Comparison of ENCODE assay signal across 20 cellular contexts in the genomic region with DNA sequence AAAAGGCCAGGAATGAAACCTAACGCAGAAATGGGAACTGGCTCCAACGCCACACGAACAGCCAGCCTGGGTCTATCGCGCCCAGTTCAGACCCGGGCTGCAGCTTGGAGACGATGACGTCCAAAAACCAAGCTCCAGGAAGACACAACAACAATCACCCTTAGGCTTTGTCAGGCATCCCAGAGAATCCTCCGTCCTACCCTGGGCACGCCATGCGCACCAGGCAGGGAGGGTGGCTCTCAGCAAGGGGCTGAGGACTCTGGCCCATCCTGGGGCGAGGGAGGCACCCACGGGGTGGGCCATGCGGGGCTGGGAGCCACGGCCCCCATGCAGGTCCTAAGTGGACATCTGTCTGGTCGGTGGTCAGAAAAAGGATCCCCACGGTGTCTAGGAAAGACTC. TPM values are rescaled to one million over a fixed set of nuclear protein-coding genes. Genes with fewer than 3 reads are reported as not detected.
A peak's percentile ranks its signal among the peaks of the same experiment; 100 is the strongest.
DNase-seq lines count a peak whose midpoint lies in the region; ATAC-seq and TF ChIP-seq lines count a peak whose summit lies in the region.
"Had no signal": no experiment of that assay in that cellular context is flagged by ENCODE, and none has a peak within 500 bp of the region (broad histone marks: within the 10 kb centered on the region; RNA-seq: fewer than 3 reads in every experiment).

No MANE protein-coding gene starts in this region.

- intact Hi-C loops in activated naive CD4-positive, alpha-beta T cell treated with anti-CD3 and anti-CD28 coated beads for 36 hours (cut with micrococcal nuclease), result loop anchor here (10.0 kb wide), 1 partner anchor 629 kb away; the partner anchor contains the start of gene DCUN1D2

- H3K27ac ChIP-seq in effector memory CD4-positive, alpha-beta T cell (ENCODE audit: insufficient read depth, low read length, poor library complexity, severe bottlenecking), result peak overlapping the region; percentile 39
- H3K27ac ChIP-seq: epithelial cell of prostate, neutrophil had no signal

- H3K27me3 Mint-ChIP-seq in activated naive CD4-positive, alpha-beta T cell treated with anti-CD3 and anti-CD28 coated beads for 36 hours (ENCODE audit: low read depth), result no peaks in the 10 kb centered on the region
- peaks cover 11% of the 10 kb centered on the region for H3K27me3 Mint-ChIP-seq in HFFc6 (ENCODE audit: insufficient read depth)
- H3K27me3 Mint-ChIP-seq in osteocyte (ENCODE audit: unreplicated experiment), result no peaks in the 10 kb centered on the region
- H3K27me3 Mint-ChIP-seq: brain had no signal

- CTCF ChIA-PET in activated naive CD4-positive, alpha-beta T cell treated with anti-CD3 and anti-CD28 coated beads for 36 hours (lab: Charles Lee), result interaction anchor here (1.5 kb wide), 1 partner anchor 9 kb away, joined by 4 read pairs; no protein-coding TSS in a partner anchor

- no peak for ATAC-seq in HG03432 (IDR thresholded peaks at IDR 0.05; ENCODE audit: unreplicated experiment)

- no peak overlapping the region for H3K4me3 Mint-ChIP-seq in activated naive CD4-positive, alpha-beta T cell treated with anti-CD3 and anti-CD28 coated beads for 36 hours
- H3K4me3 Mint-ChIP-seq in HFFc6 (no peak overlapping the region), osteocyte (ENCODE audit: unreplicated experiment) (no peak overlapping the region)
- H3K4me3 Mint-ChIP-seq: brain had no signal

- H3K4me3 ChIP-seq in effector memory CD4-positive, alpha-beta T cell (ENCODE audit: insufficient read depth, low read depth, low read length, poor library complexity, severe bottlenecking), result no peak overlapping the region

- peak overlapping the region; percentile 63 for H3K27ac Mint-ChIP-seq in activated naive CD4-positive, alpha-beta T cell treated with anti-CD3 and anti-CD28 coated beads for 36 hours
- peak overlapping the region; percentile 49 for H3K27ac Mint-ChIP-seq in HFFc6
- peak overlapping the region; percentile 52 for H3K27ac Mint-ChIP-seq in osteocyte (ENCODE audit: unreplicated experiment)

- peaks cover 83% of the 10 kb centered on the region for H3K4me1 Mint-ChIP-seq in activated naive CD4-positive, alpha-beta T cell treated with anti-CD3 and anti-CD28 coated beads for 36 hours (ENCODE audit: low read depth)
- peaks cover 76% of the 10 kb centered on the region for H3K4me1 Mint-ChIP-seq in HFFc6 (ENCODE audit: low read depth)
- peaks cover 62% of the 10 kb centered on the region for H3K4me1 Mint-ChIP-seq in osteocyte (ENCODE audit: unreplicated experiment)

- H3K36me3 ChIP-seq in effector memory CD4-positive, alpha-beta T cell (ENCODE audit: control insufficient read depth, insufficient read depth, low read length), result peaks cover 23% of the 10 kb centered on the region
- H3K36me3 ChIP-seq: neutrophil had no signal

- no peaks in the 10 kb centered on the region for H3K27me3 ChIP-seq in effector memory CD4-positive, alpha-beta T cell (replicated peaks; ENCODE audit: control insufficient read depth, insufficient read depth, low read length, poor library complexity, severe bottlenecking)

- H3K9me3 ChIP-seq in effector memory CD4-positive, alpha-beta T cell (ENCODE audit: control insufficient read depth, low read length), result no peaks in the 10 kb centered on the region
- H3K9me3 ChIP-seq: Caco-2, neutrophil had no signal

- H3K36me3 Mint-ChIP-seq in activated naive CD4-positive, alpha-beta T cell treated with anti-CD3 and anti-CD28 coated beads for 36 hours (ENCODE audit: low read depth), result peaks cover 24% of the 10 kb centered on the region
- H3K36me3 Mint-ChIP-seq in HFFc6 (ENCODE audit: low read depth) (peaks cover 22% of the 10 kb centered on the region), osteocyte (ENCODE audit: unreplicated experiment) (peaks cover 3% of the 10 kb centered on the region)
- H3K36me3 Mint-ChIP-seq: brain had no signal

- no peak for TF ChIP-seq CTCF in HFFc6 (IDR thresholded peaks at IDR 0.05)
- TF ChIP-seq CTCF in osteocyte (IDR thresholded peaks at IDR 0.05), result no peak

- DNase-seq in activated naive CD4-positive, alpha-beta T cell treated with anti-CD3 and anti-CD28 coated beads for 36 hours, result no peak
- DNase-seq in activated naive CD4-positive, alpha-beta T cell treated with Interleukin-2 at 50 U/mL for 16 hours, result no peak
- DNase-seq in HFFc6, result no peak
- DNase-seq in effector memory CD4-positive, alpha-beta T cell, result no peak
- no peak for DNase-seq in osteocyte (ENCODE audit: extremely low spot score, unreplicated experiment)
- DNase-seq in islet precursor cell, result no peak
- DNase-seq in NOMO-1 treated with dmso at 0.1 percent for 144 hours (lab: John Stamatoyannopoulos, UW; ENCODE audit: unreplicated experiment), result no peak
- DNase-seq: activated naive CD4-positive, alpha-beta T cell treated with anti-CD3 and anti-CD28 coated beads, Interleukin-2, amount 50 U/mL, for 16 hours; Caco-2; foreskin melanocyte; midbrain; NCI-H2029; NCI-H510A; retina; SHP77 treated with DMSO at 0.1 percent for 48 hours had no signal

- H3K4me1 ChIP-seq in effector memory CD4-positive, alpha-beta T cell (ENCODE audit: control insufficient read depth, insufficient read depth, low read length, poor library complexity, severe bottlenecking), result peaks cover 89% of the 10 kb centered on the region

- H3K9me3 Mint-ChIP-seq in activated naive CD4-positive, alpha-beta T cell treated with anti-CD3 and anti-CD28 coated beads for 36 hours, result peaks cover 7% of the 10 kb centered on the region
- H3K9me3 Mint-ChIP-seq in HFFc6 (peaks cover 8% of the 10 kb centered on the region), osteocyte (ENCODE audit: unreplicated experiment) (no peaks in the 10 kb centered on the region)

RNA-seq across cellular contexts. Expression of gene RASA3, which starts 9.0 kb away (rescaled TPM):
- 10 to 100 TPM; 48.3 to 48.8 TPM for total RNA-seq in activated naive CD4-positive, alpha-beta T cell treated with anti-CD3 and anti-CD28 coated beads for 36 hours
- total RNA-seq in HFFc6 (2021; fragmentation: NEBNext Ultra II Directional; extraction: Animal tissue kit (Norgen Biotek cat#: 25700)), result 10 to 100 TPM; 31.6 to 37.6 (median 33.1) TPM
- total RNA-seq in osteocyte, result 44.8 and 45.5 TPM in 2 replicates

RNA-seq across cellular contexts. Expression of gene CFAP97D2, which starts 55.6 kb away (rescaled TPM):
- total RNA-seq in activated naive CD4-positive, alpha-beta T cell treated with anti-CD3 and anti-CD28 coated beads for 36 hours, result under 1 TPM in 1 of 2 experiments, not detected in 1; 0.17 TPM
- not detected for total RNA-seq in HFFc6 (2021; fragmentation: NEBNext Ultra II Directional; extraction: Animal tissue kit (Norgen Biotek cat#: 25700))
- total RNA-seq in osteocyte, result not detected in 2 replicates
- total RNA-seq: Caco-2, ureter had no signal
